18 cellular contexts compared by ENCODE assay signal in the genomic region with DNA sequence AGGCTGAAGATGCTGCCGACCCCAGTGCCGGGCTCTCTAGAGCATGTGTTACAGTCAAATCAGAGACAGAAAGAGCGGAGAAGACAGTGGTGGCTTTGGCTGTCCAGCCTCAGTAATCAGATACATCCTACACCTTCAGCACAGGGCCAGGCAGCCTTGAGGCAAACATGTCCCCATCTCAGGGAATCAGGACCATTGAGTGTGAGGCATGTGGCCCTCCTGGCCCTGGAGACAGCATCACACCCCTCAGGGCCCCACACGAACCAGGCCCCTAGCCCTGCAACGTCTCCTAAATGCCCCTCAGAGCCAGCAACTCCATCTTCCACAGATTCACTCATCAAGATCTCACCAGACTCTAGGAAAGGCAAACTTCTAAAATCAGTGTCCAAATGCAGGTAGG. TPM values are rescaled to one million over a fixed set of nuclear protein-coding genes. Genes with fewer than 3 reads are reported as not detected.
DNase-seq lines count a peak whose midpoint lies in the region; ATAC-seq and TF ChIP-seq lines count a peak whose summit lies in the region.
"Had no signal": no experiment of that assay in that cellular context is flagged by ENCODE, and none has a peak within 500 bp of the region (broad histone marks: within the 10 kb centered on the region; RNA-seq: fewer than 3 reads in every experiment).

No MANE protein-coding gene starts in this region.

- H3K9me3 Mint-ChIP-seq in HFFc6 = no peaks in the 10 kb centered on the region
- H3K9me3 Mint-ChIP-seq: CD8-positive, alpha-beta memory T cell; GM23338; H9 had no signal

- peaks cover 89% of the 10 kb centered on the region for H4K20me1 ChIP-seq in osteoblast (ENCODE audit: insufficient read depth, low read length)
- H4K20me1 ChIP-seq: BLaER1 had no signal

- TF ChIP-seq CTCF in HFFc6 (IDR thresholded peaks at IDR 0.05) (no peak), ascending aorta (IDR thresholded peaks at IDR 0.05) (no peak), osteoblast (IDR thresholded peaks at IDR 0.05; ENCODE audit: extremely low read depth, low read depth, low read length) (no peak), suprapubic skin (IDR thresholded peaks at IDR 0.05) (no peak)

- no peak overlapping the region for H3K4me2 ChIP-seq in osteoblast (ENCODE audit: insufficient read depth, low read length)
- H3K4me2 ChIP-seq: BLaER1, GM23338 had no signal

- TF ChIP-seq POLR2A in suprapubic skin (IDR thresholded peaks at IDR 0.05) = no peak

- H3K4me1 ChIP-seq in ascending aorta (peaks cover 25 to 84% of the 10 kb centered on the region in 2 donors), osteoblast (ENCODE audit: insufficient read depth, low read length) (peaks cover 38% of the 10 kb centered on the region), suprapubic skin (peaks cover 39% of the 10 kb centered on the region)
- H3K4me1 ChIP-seq: Caco-2 had no signal

- peaks cover 98% of the 10 kb centered on the region for H3K79me2 ChIP-seq in osteoblast (ENCODE audit: insufficient read depth, low read length)

- H3K36me3 Mint-ChIP-seq in HFFc6 (ENCODE audit: low read depth) = peaks cover 50% of the 10 kb centered on the region
- H3K36me3 Mint-ChIP-seq: CD8-positive, alpha-beta memory T cell had no signal

- DNase-seq in HFFc6 (no peak), ascending aorta (ENCODE audit: low spot score in 2 of 2) (no peak), osteoblast (ENCODE audit: insufficient read length, low spot score, missing footprints) (peak; percentile 76), suprapubic skin (ENCODE audit: low spot score in 2 of 2) (no peak)
- DNase-seq in stimulated activated CD4-positive, alpha-beta T cell treated with anti-CD3 and anti-CD28 coated beads, Interleukin-1b, Interleukin-23, amount 100 ng/mL, for 48 hours = no peak
- DNase-seq: 8988T; AML-193; CD8-positive, alpha-beta memory T cell; DND-41; GDM1; H9 had no signal

- H2AFZ ChIP-seq in osteoblast (ENCODE audit: low read length) = no peak overlapping the region
- H2AFZ ChIP-seq: GM23338 had no signal

- peak overlapping the region; percentile 63 to 72 for H3K27ac ChIP-seq in ascending aorta
- H3K27ac ChIP-seq in osteoblast (ENCODE audit: low read depth, low read length) = peak overlapping the region; percentile 58
- H3K27ac ChIP-seq in suprapubic skin = peak overlapping the region; percentile 27
- H3K27ac ChIP-seq: BLaER1 had no signal

- intact Hi-C loops in ascending aorta (cut with DNase I) = loop anchor here (5.0 kb wide), 1 partner anchor 730 kb away; a partner anchor contains a TSS

- 84% methylated on average over 5 of the region's 5 CpGs for WGBS in suprapubic skin

- peaks cover 11% of the 10 kb centered on the region for H3K27me3 Mint-ChIP-seq in HFFc6 (ENCODE audit: insufficient read depth)

- no peaks in the 10 kb centered on the region for H3K9me3 ChIP-seq in ascending aorta
- no peaks in the 10 kb centered on the region for H3K9me3 ChIP-seq in osteoblast (ENCODE audit: low read depth, low read length)
- H3K9me3 ChIP-seq in suprapubic skin = no peaks in the 10 kb centered on the region
- H3K9me3 ChIP-seq: BLaER1, Caco-2 had no signal

- TF ChIP-seq EP300 in suprapubic skin (IDR thresholded peaks at IDR 0.05) = no peak

- ATAC-seq in GM21723 (IDR thresholded peaks at IDR 0.05; ENCODE audit: unreplicated experiment) (no peak), GM19328 (IDR thresholded peaks at IDR 0.05; ENCODE audit: unreplicated experiment) (no peak), HG02870 (IDR thresholded peaks at IDR 0.05; ENCODE audit: unreplicated experiment) (no peak)
- ATAC-seq: GM23338, HepG2 had no signal

- H3K4me3 ChIP-seq in ascending aorta (peak overlapping the region in 1 of 2 donors; percentile 20), osteoblast (ENCODE audit: insufficient read depth, low read length) (no peak overlapping the region), suprapubic skin (no peak overlapping the region)
- H3K4me3 ChIP-seq: BLaER1, GM23338 had no signal

- H3K27ac Mint-ChIP-seq in HFFc6 = peak overlapping the region; percentile 32; the same call in 1 of the 2 replicates
- H3K27ac Mint-ChIP-seq: CD8-positive, alpha-beta memory T cell; GM23338 had no signal

- H3K27me3 ChIP-seq in ascending aorta = no peaks in the 10 kb centered on the region
- H3K27me3 ChIP-seq in osteoblast (ENCODE audit: insufficient read depth, low read length) = no peaks in the 10 kb centered on the region
- no peaks in the 10 kb centered on the region for H3K27me3 ChIP-seq in suprapubic skin
- H3K27me3 ChIP-seq: BLaER1 had no signal

- H3K4me1 Mint-ChIP-seq in HFFc6 (ENCODE audit: low read depth) = peaks cover 51% of the 10 kb centered on the region
- H3K4me1 Mint-ChIP-seq: CD8-positive, alpha-beta memory T cell had no signal

- no peak overlapping the region for H3K4me3 Mint-ChIP-seq in HFFc6
- H3K4me3 Mint-ChIP-seq: CD8-positive, alpha-beta memory T cell; GM23338; H9 had no signal

- H3K36me3 ChIP-seq in ascending aorta = peaks cover 89 to 93% of the 10 kb centered on the region in 2 donors
- H3K36me3 ChIP-seq in osteoblast (ENCODE audit: insufficient read depth, low read length) = peaks cover 96% of the 10 kb centered on the region
- H3K36me3 ChIP-seq in suprapubic skin = peaks cover 83% of the 10 kb centered on the region

RNA-seq across cellular contexts. Expression of a gene that starts 24.5 kb away (rescaled TPM):
- total RNA-seq in HFFc6 (2021; fragmentation: NEBNext Ultra II Directional; extraction: Animal tissue kit (Norgen Biotek cat#: 25700)) = 10 to 100 TPM; 63.1 to 97.5 (median 72.8) TPM
- total RNA-seq in ascending aorta = 310 TPM
- total RNA-seq in osteoblast = 144 and 161 TPM in 2 replicates
- 100 to 1,000 TPM in 1 of 4 donors, 10 to 100 TPM in 3; 63.1 to 108 (median 68.5) TPM for total RNA-seq in suprapubic skin
